In genomic region chr1:54375331-54376084, GRCh38 we compare ENCODE assay signal across 1 cellular context.
TF ChIP-seq lines count a peak whose summit lies in the region.

No MANE protein-coding gene starts in this region.

TF ChIP-seq in H1, 55 proteins besides CTCF, POLR2A, EP300 and RAD21:
- TF ChIP-seq JUN (IDR thresholded peaks at IDR 0.05; ENCODE audit: low read depth, low read length) (no peak), SIRT6 (IDR thresholded peaks at IDR 0.05; ENCODE audit: low read length) (no peak), FOSL1 (IDR thresholded peaks at IDR 0.05; ENCODE audit: insufficient read depth, low read depth, low read length) (no peak), RBBP5 (IDR thresholded peaks at IDR 0.05; ENCODE audit: borderline replicate concordance, low read depth, low read length) (no peak), ZNF274 (IDR thresholded peaks at IDR 0.05; ENCODE audit: borderline replicate concordance, extremely low read depth, low read length) (no peak), ATF3 (IDR thresholded peaks at IDR 0.05; ENCODE audit: insufficient read depth, low read depth, low read length) (no peak), KDM1A (IDR thresholded peaks at IDR 0.05; ENCODE audit: borderline replicate concordance, low read length) (no peak)
